In genomic region chr3:186473166-186473565, GRCh38 we compare ENCODE assay signal across 33 cellular contexts.
"Had no signal": no experiment of that assay in that cellular context is flagged by ENCODE, and none has a peak within 500 bp of the region (broad histone marks: within the 10 kb centered on the region; RNA-seq: fewer than 3 reads in every experiment).

No MANE protein-coding gene starts in this region.

- H3K27me3 Mint-ChIP-seq: activated CD4-positive, alpha-beta T cell treated with anti-CD3 and anti-CD28 coated beads for 36 hours; brain had no signal

- H3K36me3 ChIP-seq: ascending aorta, breast epithelium, cardiac muscle cell, esophagus squamous epithelium, gastroesophageal sphincter, heart right ventricle had no signal

- H3K27me3 ChIP-seq: ascending aorta, cardiac muscle cell, dorsolateral prefrontal cortex, gastroesophageal sphincter had no signal

- H3K9me3 ChIP-seq: ascending aorta, breast epithelium, esophagus squamous epithelium, gastroesophageal sphincter, heart right ventricle had no signal

- H3K36me3 Mint-ChIP-seq: activated CD4-positive, alpha-beta memory T cell treated with anti-CD3 and anti-CD28 coated beads for 36 hours; activated CD8-positive, alpha-beta memory T cell treated with anti-CD3 and anti-CD28 coated beads, Interleukin-2, amount 10 ng/mL, durations not matched to agents 7 days and 5 days; activated naive CD4-positive, alpha-beta T cell treated with anti-CD3 and anti-CD28 coated beads, Interleukin-2, amount 10 ng/mL, durations not matched to agents 7 days and 5 days; brain had no signal

- H3K4me3 Mint-ChIP-seq: activated CD4-positive, alpha-beta memory T cell treated with anti-CD3 and anti-CD28 coated beads for 36 hours; activated CD4-positive, alpha-beta T cell treated with anti-CD3 and anti-CD28 coated beads for 36 hours; activated CD4-positive, alpha-beta T cell treated with anti-CD3 and anti-CD28 coated beads, Interleukin-2, amount 10 ng/mL, durations not matched to agents 24 days and 14 days; activated CD8-positive, alpha-beta memory T cell treated with anti-CD3 and anti-CD28 coated beads, Interleukin-2, amount 10 ng/mL, durations not matched to agents 7 days and 5 days; activated CD8-positive, alpha-beta T cell treated with anti-CD3 and anti-CD28 coated beads, Interleukin-2, amount 10 ng/mL, durations not matched to agents 7 days and 5 days; activated naive CD4-positive, alpha-beta T cell treated with anti-CD3 and anti-CD28 coated beads, Interleukin-2, amount 10 ng/mL, durations not matched to agents 7 days and 5 days; activated naive CD8-positive, alpha-beta T cell treated with anti-CD3 and anti-CD28 coated beads, Interleukin-2, amount 10 ng/mL, durations not matched to agents 7 days and 5 days; activated T-helper 1 cell treated with anti-CD3 and anti-CD28 coated beads, Interleukin-12 subunit alpha, Interleukin-12 subunit beta, Interleukin-2, Interleukin-4 antibody, amounts not matched to agents 30 ng/mL and 10 ng/mL and 1 ng/mL, durations not matched to agents 14 hours and 24 hours and 36 hours; brain; dendritic cell treated with granulocyte-macrophage colony-stimulating factor and Interleukin-4, amounts not matched to agents 40 ng/mL and 50 ng/mL, for 4 days; T-helper 17 cell; T-helper 2 cell treated with Interferon-gamma antibody and Interleukin-4, amounts not matched to agents 5 μg/mL and 100 μg/mL, for 36 hours had no signal

- H3K9me3 Mint-ChIP-seq: activated CD4-positive, alpha-beta memory T cell treated with anti-CD3 and anti-CD28 coated beads for 36 hours; activated CD4-positive, alpha-beta T cell treated with anti-CD3 and anti-CD28 coated beads, Interleukin-2, amount 10 ng/mL, durations not matched to agents 24 days and 14 days; activated naive CD4-positive, alpha-beta T cell treated with anti-CD3 and anti-CD28 coated beads, Interleukin-2, amount 10 ng/mL, durations not matched to agents 7 days and 5 days; activated T-helper 1 cell treated with anti-CD3 and anti-CD28 coated beads, Interleukin-12 subunit alpha, Interleukin-12 subunit beta, Interleukin-2, Interleukin-4 antibody, amounts not matched to agents 30 ng/mL and 10 ng/mL and 1 ng/mL, durations not matched to agents 14 hours and 24 hours and 36 hours; brain; dendritic cell treated with granulocyte-macrophage colony-stimulating factor and Interleukin-4, amounts not matched to agents 40 ng/mL and 50 ng/mL, for 4 days; T-helper 2 cell treated with Interferon-gamma antibody and Interleukin-4, amounts not matched to agents 5 μg/mL and 100 μg/mL, for 36 hours had no signal

- H3K4me1 Mint-ChIP-seq: activated naive CD4-positive, alpha-beta T cell treated with anti-CD3 and anti-CD28 coated beads, Interleukin-2, amount 10 ng/mL, durations not matched to agents 7 days and 5 days; activated naive CD8-positive, alpha-beta T cell treated with anti-CD3 and anti-CD28 coated beads, Interleukin-2, amount 10 ng/mL, durations not matched to agents 7 days and 5 days had no signal

- H3K27ac Mint-ChIP-seq: activated CD4-positive, alpha-beta memory T cell treated with anti-CD3 and anti-CD28 coated beads for 36 hours; activated CD4-positive, alpha-beta T cell treated with anti-CD3 and anti-CD28 coated beads for 36 hours; activated CD4-positive, alpha-beta T cell treated with anti-CD3 and anti-CD28 coated beads, Interleukin-2, amount 10 ng/mL, durations not matched to agents 24 days and 14 days; activated CD8-positive, alpha-beta memory T cell treated with anti-CD3 and anti-CD28 coated beads, Interleukin-2, amount 10 ng/mL, durations not matched to agents 7 days and 5 days; activated CD8-positive, alpha-beta T cell treated with anti-CD3 and anti-CD28 coated beads, Interleukin-2, amount 10 ng/mL, durations not matched to agents 7 days and 5 days; activated naive CD4-positive, alpha-beta T cell treated with anti-CD3 and anti-CD28 coated beads, Interleukin-2, amount 10 ng/mL, durations not matched to agents 7 days and 5 days; activated naive CD8-positive, alpha-beta T cell treated with anti-CD3 and anti-CD28 coated beads, Interleukin-2, amount 10 ng/mL, durations not matched to agents 7 days and 5 days; activated T-helper 1 cell treated with anti-CD3 and anti-CD28 coated beads, Interleukin-12 subunit alpha, Interleukin-12 subunit beta, Interleukin-2, Interleukin-4 antibody, amounts not matched to agents 30 ng/mL and 10 ng/mL and 1 ng/mL, durations not matched to agents 14 hours and 24 hours and 36 hours; dendritic cell treated with granulocyte-macrophage colony-stimulating factor and Interleukin-4, amounts not matched to agents 40 ng/mL and 50 ng/mL, for 4 days; T-helper 17 cell; T-helper 2 cell treated with Interferon-gamma antibody and Interleukin-4, amounts not matched to agents 5 μg/mL and 100 μg/mL, for 36 hours had no signal

- H3K4me3 ChIP-seq: ascending aorta, breast epithelium, cardiac muscle cell, coronary artery, dorsolateral prefrontal cortex, esophagus squamous epithelium, gastroesophageal sphincter, heart right ventricle, hepatocyte had no signal

- H3K27ac ChIP-seq: ascending aorta, breast epithelium, cardiac muscle cell, coronary artery, esophagus squamous epithelium, gastroesophageal sphincter, heart right ventricle, hepatocyte had no signal

- ATAC-seq: activated CD4-positive, alpha-beta T cell treated with anti-CD3 and anti-CD28 coated beads for 36 hours; activated CD8-positive, alpha-beta memory T cell treated with anti-CD3 and anti-CD28 coated beads, Interleukin-2, amount 10 ng/mL, durations not matched to agents 7 days and 5 days; activated CD8-positive, alpha-beta T cell treated with anti-CD3 and anti-CD28 coated beads, Interleukin-2, amount 10 ng/mL, durations not matched to agents 7 days and 5 days; activated naive CD4-positive, alpha-beta T cell treated with anti-CD3 and anti-CD28 coated beads, Interleukin-2, amount 50 U/mL, for 72 hours; gastroesophageal sphincter; heart right ventricle; T-helper 17 cell had no signal

- H3K4me1 ChIP-seq: ascending aorta, breast epithelium, esophagus squamous epithelium had no signal

- DNase-seq: activated CD4-positive, alpha-beta memory T cell treated with anti-CD3 and anti-CD28 coated beads for 36 hours; activated CD4-positive, alpha-beta T cell treated with anti-CD3 and anti-CD28 coated beads for 36 hours; activated CD4-positive, alpha-beta T cell treated with anti-CD3 and anti-CD28 coated beads, Interleukin-2, amount 10 ng/mL, durations not matched to agents 24 days and 14 days; activated CD4-positive, CD25-positive, alpha-beta regulatory T cell; activated CD4-positive, CD25-positive, alpha-beta regulatory T cell treated with anti-CD3 and anti-CD28 coated beads, Interleukin-2, amount 50 U/mL, for 72 hours; activated CD8-positive, alpha-beta memory T cell treated with anti-CD3 and anti-CD28 coated beads, Interleukin-2, amount 10 ng/mL, durations not matched to agents 7 days and 5 days; activated CD8-positive, alpha-beta memory T cell treated with anti-CD3 and anti-CD28 coated beads, Interleukin-2, amount 50 U/mL, for 4 hours; activated CD8-positive, alpha-beta T cell treated with anti-CD3 and anti-CD28 coated beads, Interleukin-2, amount 10 ng/mL, durations not matched to agents 7 days and 5 days; activated gamma-delta T cell; activated naive CD4-positive, alpha-beta T cell; activated naive CD4-positive, alpha-beta T cell treated with anti-CD3 and anti-CD28 coated beads, Interleukin-2, amount 10 ng/mL, durations not matched to agents 7 days and 5 days; activated naive CD8-positive, alpha-beta T cell treated with anti-CD3 and anti-CD28 coated beads, Interleukin-2, amount 10 ng/mL, durations not matched to agents 7 days and 5 days; activated T-cell treated with anti-CD3 and anti-CD28 coated beads, Interleukin-2, amount 50 U/mL, for 1 hour; activated T-cell treated with anti-CD3 and anti-CD28 coated beads, Interleukin-2, amount 50 U/mL, for 48 hours; central memory CD4-positive, alpha-beta T cell; dorsolateral prefrontal cortex; effector memory CD4-positive, alpha-beta T cell; esophagus squamous epithelium; foreskin melanocyte; heart right ventricle; T-helper 17 cell; T1000 had no signal
